Comparison of ENCODE assay signal across 8 cellular contexts in genomic region chr15:85331666-85332261, GRCh38. TPM values are rescaled to one million over a fixed set of nuclear protein-coding genes. Genes with fewer than 3 reads are reported as not detected.
DNase-seq lines count a peak whose midpoint lies in the region; ATAC-seq and TF ChIP-seq lines count a peak whose summit lies in the region.

No MANE protein-coding gene starts in this region.

- DNase-seq in Caco-2 (no peak), colonic mucosa (no peak), neural progenitor cell (ENCODE audit: low spot score) (no peak), left colon (no peak), H7 (no peak), NCI-H1417 treated with DMSO at 0.1 percent for 48 hours (lab: John Stamatoyannopoulos, UW) (no peak)

- BruUV-seq in Caco-2 (replicated peaks; lab: Mats Ljungman, UMichigan) = no TSS peak

- peak; percentile 9 for ATAC-seq in HG03025 (IDR thresholded peaks at IDR 0.05; ENCODE audit: low FRiP score, unreplicated experiment)
- ATAC-seq in left colon = no peak
- no peak for ATAC-seq in GM19455 (IDR thresholded peaks at IDR 0.05; ENCODE audit: unreplicated experiment)

- H3K4me1 ChIP-seq in Caco-2 (peaks cover 53% of the 10 kb centered on the region), colonic mucosa (peaks cover 3% of the 10 kb centered on the region), neural progenitor cell (peaks cover 7% of the 10 kb centered on the region)

- CTCF ChIA-PET in Caco-2 (lab: Charles Lee) = interaction anchor here (1.1 to 1.4 kb wide), 5 partner anchors 48 to 249 kb away, joined by 3 to 8 read pairs (median 6); partner anchors contain the start of gene AKAP13

- no peaks in the 10 kb centered on the region for H3F3A ChIP-seq in neural progenitor cell (ENCODE audit: low read depth)

- H4K20me1 ChIP-seq in neural progenitor cell (ENCODE audit: low read depth) = no peaks in the 10 kb centered on the region

- peak overlapping the region; percentile 81 for H3K27ac Mint-ChIP-seq in Caco-2 (ENCODE audit: unreplicated experiment)
- peak overlapping the region; percentile 97 for H3K27ac Mint-ChIP-seq in neural progenitor cell

- intact Hi-C loops in Caco-2 (cut with micrococcal nuclease; ENCODE audit: unreplicated experiment) (loop anchor here (2.0 to 5.0 kb wide), 3 partner anchors 35 to 151 kb away; partner anchors contain the start of gene AKAP13), colonic mucosa (cut with DNase I) (no loop called here), left colon (cut with DNase I, micrococcal nuclease) (no loop called here)

- H3K9me3 ChIP-seq in Caco-2 (no peaks in the 10 kb centered on the region), colonic mucosa (no peaks in the 10 kb centered on the region), neural progenitor cell (ENCODE audit: low read depth) (no peaks in the 10 kb centered on the region)

- H3K4me3 ChIP-seq in Caco-2 (ENCODE audit: low read depth, low read length) = no peak overlapping the region
- no peak overlapping the region for H3K4me3 ChIP-seq in colonic mucosa
- H3K4me3 ChIP-seq in neural progenitor cell = no peak overlapping the region
- no peak overlapping the region for H3K4me3 ChIP-seq in H7 (ENCODE audit: insufficient read depth, low read depth, low read length)

- H3K79me2 ChIP-seq in neural progenitor cell (ENCODE audit: low read depth) = no peaks in the 10 kb centered on the region

- TF ChIP-seq CTCF in Caco-2 (IDR thresholded peaks at IDR 0.05; ENCODE audit: insufficient read depth in 1 of 2, low read depth in 1 of 2, low read length in 1 of 2, severe bottlenecking in 1 of 2, unreplicated experiment in 1 of 2) (no peak), colonic mucosa (IDR thresholded peaks at IDR 0.05) (no peak), neural progenitor cell (IDR thresholded peaks at IDR 0.05) (no peak)

- no peaks in the 10 kb centered on the region for H3K36me3 Mint-ChIP-seq in Caco-2 (ENCODE audit: insufficient read depth, unreplicated experiment)
- H3K36me3 Mint-ChIP-seq in neural progenitor cell = no peaks in the 10 kb centered on the region

- no peaks in the 10 kb centered on the region for H3K27me3 ChIP-seq in Caco-2 (replicated peaks; ENCODE audit: control insufficient read depth, insufficient read depth, low read length)
- H3K27me3 ChIP-seq in colonic mucosa = no peaks in the 10 kb centered on the region
- H3K27me3 ChIP-seq in neural progenitor cell = no peaks in the 10 kb centered on the region
- H3K27me3 ChIP-seq in H7 (ENCODE audit: control insufficient read depth, insufficient read depth, low read length) = no peaks in the 10 kb centered on the region; the same call in 1 of the 2 replicates

- peak overlapping the region in 1 of 2 donors; percentile 30 for H3K9ac ChIP-seq in colonic mucosa (ENCODE audit: low read depth in 2 of 2, low read length in 2 of 2)
- H3K9ac ChIP-seq in neural progenitor cell = no peak overlapping the region

- H3K4me1 Mint-ChIP-seq in Caco-2 (ENCODE audit: low read depth, unreplicated experiment) (peaks cover 15% of the 10 kb centered on the region), neural progenitor cell (peaks cover 48% of the 10 kb centered on the region)

- POLR2A ChIA-PET in Caco-2 (lab: Charles Lee) = no interaction called here

- H3K27me3 Mint-ChIP-seq in Caco-2 (ENCODE audit: insufficient read depth, unreplicated experiment) = no peaks in the 10 kb centered on the region
- H3K27me3 Mint-ChIP-seq in neural progenitor cell (ENCODE audit: insufficient read depth, low read depth) = peaks cover 11% of the 10 kb centered on the region

- H3K9me3 Mint-ChIP-seq in Caco-2 (ENCODE audit: unreplicated experiment) (no peaks in the 10 kb centered on the region), neural progenitor cell (no peaks in the 10 kb centered on the region)

- H3K36me3 ChIP-seq in Caco-2 (ENCODE audit: control insufficient read depth, insufficient read depth, low read length) (no peaks in the 10 kb centered on the region), colonic mucosa (no peaks in the 10 kb centered on the region), neural progenitor cell (no peaks in the 10 kb centered on the region), H7 (replicated peaks; ENCODE audit: control insufficient read depth, insufficient read depth, low read length) (no peaks in the 10 kb centered on the region)

- H3K27ac ChIP-seq in colonic mucosa (peak overlapping the region; percentile 34), neural progenitor cell (no peak overlapping the region)

- H3K4me3 Mint-ChIP-seq in Caco-2 (ENCODE audit: unreplicated experiment) (no peak overlapping the region), neural progenitor cell (no peak overlapping the region)

- H3K4me2 ChIP-seq in neural progenitor cell = no peak overlapping the region

- H2AFZ ChIP-seq in neural progenitor cell (replicated peaks) = peak overlapping the region; percentile 81

RNA-seq across cellular contexts. Expression of gene AKAP13, which starts 48.6 kb away (rescaled TPM):
- total RNA-seq in Caco-2 (2022) (48.3 and 49.6 TPM in 2 replicates), colonic mucosa (100 to 1,000 TPM in 1 of 2 donors, 10 to 100 TPM in 1; 87.3 to 106 TPM), neural progenitor cell (ENCODE audit: low replicate concordance) (69.0 and 73.8 TPM in 2 replicates), left colon (100 to 1,000 TPM; 151 to 159 TPM)
- total RNA-seq in H7 (2014; rRNA removed; shearing (Covaris generic)) = 26.2 and 32.7 TPM in 2 replicates
